8 cellular contexts compared by ENCODE assay signal in the genomic region with DNA sequence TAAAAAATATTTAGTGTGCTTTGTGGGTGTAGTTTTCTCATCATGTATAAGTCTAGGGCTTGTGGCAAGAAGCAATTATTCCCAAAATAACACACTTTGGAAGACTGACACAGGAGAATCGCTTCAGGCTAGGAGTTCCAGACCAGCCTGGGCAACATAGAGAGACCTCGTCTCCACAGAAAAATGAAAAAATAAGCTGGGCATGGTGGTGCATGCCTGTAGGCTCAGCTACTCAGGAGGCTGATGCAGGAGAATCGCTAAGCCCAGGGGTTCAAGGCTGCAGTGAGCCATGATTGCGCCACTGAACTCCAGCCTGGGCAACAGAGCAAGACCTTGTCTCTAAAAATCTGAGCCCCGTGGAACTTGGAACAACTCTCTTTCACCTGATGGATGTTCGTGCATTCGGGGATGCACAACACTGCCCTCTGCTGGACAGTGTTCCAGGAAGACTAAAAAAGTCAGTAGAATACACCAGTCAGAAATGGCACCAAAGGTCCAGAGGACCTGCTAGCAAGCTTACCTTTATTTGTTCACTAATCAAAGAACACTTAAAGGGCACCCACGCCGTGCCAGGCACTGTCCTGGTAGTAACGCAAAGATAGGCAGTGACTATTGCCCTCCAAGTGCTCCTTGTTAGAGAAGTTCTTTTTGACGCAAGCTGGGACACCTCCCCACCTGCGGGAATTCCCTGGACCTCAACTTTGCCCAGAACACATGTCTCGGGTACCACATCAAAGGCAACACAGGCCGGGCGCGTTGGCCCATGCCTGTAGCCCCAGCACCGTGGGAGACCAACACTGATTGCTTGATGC.
DNase-seq lines count a peak whose midpoint lies in the region; ATAC-seq, FAIRE-seq and TF ChIP-seq lines count a peak whose summit lies in the region.

No MANE protein-coding gene starts in this region.

- no peak overlapping the region for H3K4me2 ChIP-seq in A549

- no peaks in the 10 kb centered on the region for H3K27me3 ChIP-seq in kidney epithelial cell (ENCODE audit: control insufficient read depth, insufficient read depth, low read length)

- ATAC-seq in A549 (peak; percentile 77 to 80; a peak in 5 of 6 replicates), GM21381 (IDR thresholded peaks at IDR 0.05; ENCODE audit: unreplicated experiment) (no peak)

- H3K36me3 Mint-ChIP-seq in T-helper 2 cell treated with Interferon-gamma antibody and Interleukin-4, amounts not matched to agents 5 μg/mL and 100 μg/mL, for 36 hours (ENCODE audit: low read depth) = no peaks in the 10 kb centered on the region

- no peak for FAIRE-seq in A549 (lab: Jason Lieb, UNC)

- POLR2A ChIA-PET in A549 (lab: Yijun Ruan, JAX) = no interaction called here

- 2% methylated on average over 17 of the region's 17 CpGs for WGBS in A549 (ENCODE audit: missing lambda C conversion rate)

- peak; percentile 57 to 58 for TF ChIP-seq RAD21 in A549 (conservative IDR thresholded peaks at IDR 0.05 in 1 of 2, IDR thresholded peaks at IDR 0.05 in 1 of 2)

- TF ChIP-seq POLR2A in A549 (IDR thresholded peaks at IDR 0.05; ENCODE audit: low read length) = no peak

- no peak overlapping the region for H3K4me3 Mint-ChIP-seq in T-helper 2 cell treated with Interferon-gamma antibody and Interleukin-4, amounts not matched to agents 5 μg/mL and 100 μg/mL, for 36 hours

- H3K4me1 Mint-ChIP-seq in T-helper 2 cell treated with Interferon-gamma antibody and Interleukin-4, amounts not matched to agents 5 μg/mL and 100 μg/mL, for 36 hours (ENCODE audit: low read depth) = no peaks in the 10 kb centered on the region

- no peaks in the 10 kb centered on the region for H3K4me1 ChIP-seq in A549

- no peaks in the 10 kb centered on the region for H3K27me3 Mint-ChIP-seq in T-helper 2 cell treated with Interferon-gamma antibody and Interleukin-4, amounts not matched to agents 5 μg/mL and 100 μg/mL, for 36 hours (ENCODE audit: low read depth)

- no peak for TF ChIP-seq EP300 in A549 (IDR thresholded peaks at IDR 0.05)

- peak; percentile 40 to 65 for DNase-seq in A549 (ENCODE audit: low read depth in 1 of 2, low spot score in 1 of 2)
- peak; percentile 53 for DNase-seq in NCI-H1048 (lab: John Stamatoyannopoulos, UW)
- peak; percentile 6 for DNase-seq in T-helper 2 cell treated with Interferon-gamma antibody and Interleukin-4, amounts not matched to agents 5 μg/mL and 100 μg/mL, for 36 hours (ENCODE audit: low spot score)
- DNase-seq in caudate nucleus (lab: John Stamatoyannopoulos, UW) = peak in 52 of 61 donors; percentile 3 to 84 (median 39)
- no peak for DNase-seq in kidney epithelial cell (ENCODE audit: low read depth)
- DNase-seq in stimulated activated CD4-positive, alpha-beta T cell treated with anti-CD3 and anti-CD28 coated beads, TNF-alpha, amount 100 ng/mL, for 1 hour (ENCODE audit: low read depth in 3 of 3, low spot score in 1 of 3) = peak in 2 of 3 donors; percentile 2 to 14

- peaks cover 13% of the 10 kb centered on the region for H3K9me3 Mint-ChIP-seq in T-helper 2 cell treated with Interferon-gamma antibody and Interleukin-4, amounts not matched to agents 5 μg/mL and 100 μg/mL, for 36 hours

- no peak overlapping the region for H3K27ac Mint-ChIP-seq in T-helper 2 cell treated with Interferon-gamma antibody and Interleukin-4, amounts not matched to agents 5 μg/mL and 100 μg/mL, for 36 hours

- no peak overlapping the region for H3K27ac ChIP-seq in A549
- H3K27ac ChIP-seq in caudate nucleus (ENCODE audit: low read depth, low read length) = no peak overlapping the region

- no peaks in the 10 kb centered on the region for H3K36me3 ChIP-seq in kidney epithelial cell (ENCODE audit: control insufficient read depth, insufficient read depth, low read length)

- H3K9me3 ChIP-seq in A549 = peaks cover 8% of the 10 kb centered on the region; the same call in 2 of the 3 replicates

- H3K4me3 ChIP-seq in A549 (no peak overlapping the region), kidney epithelial cell (ENCODE audit: low read depth, low read length) (no peak overlapping the region)

- TF ChIP-seq CTCF in A549 (IDR thresholded peaks at IDR 0.05) (peak; percentile 64), GM12873 (IDR thresholded peaks at IDR 0.05; ENCODE audit: insufficient read depth, low read depth, low read length, missing control alignments) (peak; percentile 75), kidney epithelial cell (IDR thresholded peaks at IDR 0.05; ENCODE audit: insufficient read depth, low read length, poor library complexity, severe bottlenecking) (peak; percentile 53)

- CTCF ChIA-PET in A549 (lab: Yijun Ruan, JAX) = interaction anchor here (0.5 to 3.1 kb wide), 27 partner anchors 9 to 1638 kb away, joined by 3 to 30 read pairs (median 3); no protein-coding TSS in a partner anchor

TF ChIP-seq in A549, 52 proteins besides CTCF, POLR2A, EP300 and RAD21:
- TF ChIP-seq MAX (IDR thresholded peaks at IDR 0.05) = no peak
- peak; percentile 64 for TF ChIP-seq SMC3 (IDR thresholded peaks at IDR 0.05)
